1 cellular context compared by ENCODE assay signal in genomic region chr10:96614515-96614914, GRCh38.
TF ChIP-seq lines count a peak whose summit lies in the region.

No MANE protein-coding gene starts in this region.

TF ChIP-seq in IMR-90, 13 proteins besides CTCF, POLR2A, EP300 and RAD21 (continued from another document):
- TF ChIP-seq RCOR1 (IDR thresholded peaks at IDR 0.05; ENCODE audit: insufficient replicate concordance, low read length) (no peak), BHLHE40 (IDR thresholded peaks at IDR 0.05; ENCODE audit: low read depth, low read length) (no peak)
